Comparison of ENCODE assay signal across 1 cellular context in genomic region chr2:218805627-218806026, GRCh38.
A peak's percentile ranks its signal among the peaks of the same experiment; 100 is the strongest.
TF ChIP-seq lines count a peak whose summit lies in the region.

No MANE protein-coding gene starts in this region.

TF ChIP-seq in H1, 55 proteins besides CTCF, POLR2A, EP300 and RAD21:
- TF ChIP-seq TAF1 (IDR thresholded peaks at IDR 0.05; ENCODE audit: low read depth, low read length) (peak; percentile 58; the same call in 1 of the 2 replicates), E2F6 (IDR thresholded peaks at IDR 0.05) (no peak), JUN (IDR thresholded peaks at IDR 0.05; ENCODE audit: low read depth, low read length) (no peak)
